Comparison of ENCODE assay signal across 1 cellular context in genomic region chr22:39773976-39774539, GRCh38.
TF ChIP-seq lines count a peak whose summit lies in the region.

No MANE protein-coding gene starts in this region.

TF ChIP-seq in H1, 55 proteins besides CTCF, POLR2A, EP300 and RAD21:
- no peak for TF ChIP-seq NRF1 (IDR thresholded peaks at IDR 0.05; ENCODE audit: low read depth, low read length)
- no peak for TF ChIP-seq CTBP2 (IDR thresholded peaks at IDR 0.05; ENCODE audit: borderline replicate concordance, insufficient read depth, insufficient read length, low read length)
- no peak for TF ChIP-seq RNF2 (IDR thresholded peaks at IDR 0.05; ENCODE audit: borderline replicate concordance, low read depth, low read length, missing control alignments, poor library complexity, severe bottlenecking)
TF ChIP-seq in H1: peak in this region for 0.
